ENCODE assay signal across 1 cellular context in genomic region chr17:4420692-4421131, GRCh38.
TF ChIP-seq lines count a peak whose summit lies in the region.

No MANE protein-coding gene starts in this region.

TF ChIP-seq in K562, 482 proteins besides CTCF, POLR2A, EP300 and RAD21 (continued from another document and continues in another):
- TF ChIP-seq, protein P1, sequence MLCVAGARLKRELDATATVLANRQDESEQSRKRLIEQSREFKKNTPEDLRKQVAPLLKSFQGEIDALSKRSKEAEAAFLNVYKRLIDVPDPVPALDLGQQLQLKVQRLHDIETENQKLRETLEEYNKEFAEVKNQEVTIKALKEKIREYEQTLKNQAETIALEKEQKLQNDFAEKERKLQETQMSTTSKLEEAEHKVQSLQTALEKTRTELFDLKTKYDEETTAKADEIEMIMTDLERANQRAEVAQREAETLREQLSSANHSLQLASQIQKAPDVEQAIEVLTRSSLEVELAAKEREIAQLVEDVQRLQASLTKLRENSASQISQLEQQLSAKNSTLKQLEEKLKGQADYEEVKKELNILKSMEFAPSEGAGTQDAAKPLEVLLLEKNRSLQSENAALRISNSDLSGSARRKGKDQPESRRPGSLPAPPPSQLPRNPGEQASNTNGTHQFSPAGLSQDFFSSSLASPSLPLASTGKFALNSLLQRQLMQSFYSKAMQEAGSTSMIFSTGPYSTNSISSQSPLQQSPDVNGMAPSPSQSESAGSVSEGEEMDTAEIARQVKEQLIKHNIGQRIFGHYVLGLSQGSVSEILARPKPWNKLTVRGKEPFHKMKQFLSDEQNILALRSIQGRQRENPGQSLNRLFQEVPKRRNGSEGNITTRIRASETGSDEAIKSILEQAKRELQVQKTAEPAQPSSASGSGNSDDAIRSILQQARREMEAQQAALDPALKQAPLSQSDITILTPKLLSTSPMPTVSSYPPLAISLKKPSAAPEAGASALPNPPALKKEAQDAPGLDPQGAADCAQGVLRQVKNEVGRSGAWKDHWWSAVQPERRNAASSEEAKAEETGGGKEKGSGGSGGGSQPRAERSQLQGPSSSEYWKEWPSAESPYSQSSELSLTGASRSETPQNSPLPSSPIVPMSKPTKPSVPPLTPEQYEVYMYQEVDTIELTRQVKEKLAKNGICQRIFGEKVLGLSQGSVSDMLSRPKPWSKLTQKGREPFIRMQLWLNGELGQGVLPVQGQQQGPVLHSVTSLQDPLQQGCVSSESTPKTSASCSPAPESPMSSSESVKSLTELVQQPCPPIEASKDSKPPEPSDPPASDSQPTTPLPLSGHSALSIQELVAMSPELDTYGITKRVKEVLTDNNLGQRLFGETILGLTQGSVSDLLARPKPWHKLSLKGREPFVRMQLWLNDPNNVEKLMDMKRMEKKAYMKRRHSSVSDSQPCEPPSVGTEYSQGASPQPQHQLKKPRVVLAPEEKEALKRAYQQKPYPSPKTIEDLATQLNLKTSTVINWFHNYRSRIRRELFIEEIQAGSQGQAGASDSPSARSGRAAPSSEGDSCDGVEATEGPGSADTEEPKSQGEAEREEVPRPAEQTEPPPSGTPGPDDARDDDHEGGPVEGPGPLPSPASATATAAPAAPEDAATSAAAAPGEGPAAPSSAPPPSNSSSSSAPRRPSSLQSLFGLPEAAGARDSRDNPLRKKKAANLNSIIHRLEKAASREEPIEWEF (CRISPR knock-in tag; IDR thresholded peaks at IDR 0.05) = no peak
- no peak for TF ChIP-seq FOXK1 (CRISPR knock-in tag; IDR thresholded peaks at IDR 0.05; ENCODE audit: borderline replicate concordance)
- no peak for TF ChIP-seq TRIM28 (IDR thresholded peaks at IDR 0.05)
- TF ChIP-seq SMARCE1 (IDR thresholded peaks at IDR 0.05) = no peak
- TF ChIP-seq, protein P2, sequence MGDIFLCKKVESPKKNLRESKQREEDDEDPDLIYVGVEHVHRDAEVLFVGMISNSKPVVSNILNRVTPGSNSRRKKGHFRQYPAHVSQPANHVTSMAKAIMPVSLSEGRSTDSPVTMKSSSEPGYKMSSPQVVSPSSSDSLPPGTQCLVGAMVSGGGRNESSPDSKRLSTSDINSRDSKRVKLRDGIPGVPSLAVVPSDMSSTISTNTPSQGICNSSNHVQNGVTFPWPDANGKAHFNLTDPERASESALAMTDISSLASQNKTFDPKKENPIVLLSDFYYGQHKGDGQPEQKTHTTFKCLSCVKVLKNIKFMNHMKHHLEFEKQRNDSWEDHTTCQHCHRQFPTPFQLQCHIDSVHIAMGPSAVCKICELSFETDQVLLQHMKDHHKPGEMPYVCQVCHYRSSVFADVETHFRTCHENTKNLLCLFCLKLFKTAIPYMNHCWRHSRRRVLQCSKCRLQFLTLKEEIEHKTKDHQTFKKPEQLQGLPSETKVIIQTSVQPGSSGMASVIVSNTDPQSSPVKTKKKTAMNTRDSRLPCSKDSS (IDR thresholded peaks at IDR 0.05; ENCODE audit: low read depth, partially characterized antibody) = no peak
- TF ChIP-seq, protein P3, sequence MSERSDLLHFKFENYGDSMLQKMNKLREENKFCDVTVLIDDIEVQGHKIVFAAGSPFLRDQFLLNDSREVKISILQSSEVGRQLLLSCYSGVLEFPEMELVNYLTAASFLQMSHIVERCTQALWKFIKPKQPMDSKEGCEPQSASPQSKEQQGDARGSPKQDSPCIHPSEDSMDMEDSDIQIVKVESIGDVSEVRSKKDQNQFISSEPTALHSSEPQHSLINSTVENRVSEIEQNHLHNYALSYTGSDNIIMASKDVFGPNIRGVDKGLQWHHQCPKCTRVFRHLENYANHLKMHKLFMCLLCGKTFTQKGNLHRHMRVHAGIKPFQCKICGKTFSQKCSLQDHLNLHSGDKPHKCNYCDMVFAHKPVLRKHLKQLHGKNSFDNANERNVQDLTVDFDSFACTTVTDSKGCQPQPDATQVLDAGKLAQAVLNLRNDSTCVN (CRISPR knock-in tag; IDR thresholded peaks at IDR 0.05) = no peak
- TF ChIP-seq MYNN (IDR thresholded peaks at IDR 0.05) = no peak
- TF ChIP-seq MYNN (CRISPR knock-in tag; IDR thresholded peaks at IDR 0.05) = no peak
- no peak for TF ChIP-seq BRF1 (IDR thresholded peaks at IDR 0.05; ENCODE audit: borderline replicate concordance, extremely low read depth, insufficient read length)
- TF ChIP-seq HDGF (IDR thresholded peaks at IDR 0.05) = no peak
- TF ChIP-seq, protein P4, sequence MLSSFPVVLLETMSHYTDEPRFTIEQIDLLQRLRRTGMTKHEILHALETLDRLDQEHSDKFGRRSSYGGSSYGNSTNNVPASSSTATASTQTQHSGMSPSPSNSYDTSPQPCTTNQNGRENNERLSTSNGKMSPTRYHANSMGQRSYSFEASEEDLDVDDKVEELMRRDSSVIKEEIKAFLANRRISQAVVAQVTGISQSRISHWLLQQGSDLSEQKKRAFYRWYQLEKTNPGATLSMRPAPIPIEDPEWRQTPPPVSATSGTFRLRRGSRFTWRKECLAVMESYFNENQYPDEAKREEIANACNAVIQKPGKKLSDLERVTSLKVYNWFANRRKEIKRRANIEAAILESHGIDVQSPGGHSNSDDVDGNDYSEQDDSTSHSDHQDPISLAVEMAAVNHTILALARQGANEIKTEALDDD (IDR thresholded peaks at IDR 0.05) = peak; percentile 81
- no peak for TF ChIP-seq GATAD2B (IDR thresholded peaks at IDR 0.05; ENCODE audit: borderline replicate concordance)
- no peak for TF ChIP-seq WHSC1 (IDR thresholded peaks at IDR 0.05; ENCODE audit: low read length)
- TF ChIP-seq, protein P5, sequence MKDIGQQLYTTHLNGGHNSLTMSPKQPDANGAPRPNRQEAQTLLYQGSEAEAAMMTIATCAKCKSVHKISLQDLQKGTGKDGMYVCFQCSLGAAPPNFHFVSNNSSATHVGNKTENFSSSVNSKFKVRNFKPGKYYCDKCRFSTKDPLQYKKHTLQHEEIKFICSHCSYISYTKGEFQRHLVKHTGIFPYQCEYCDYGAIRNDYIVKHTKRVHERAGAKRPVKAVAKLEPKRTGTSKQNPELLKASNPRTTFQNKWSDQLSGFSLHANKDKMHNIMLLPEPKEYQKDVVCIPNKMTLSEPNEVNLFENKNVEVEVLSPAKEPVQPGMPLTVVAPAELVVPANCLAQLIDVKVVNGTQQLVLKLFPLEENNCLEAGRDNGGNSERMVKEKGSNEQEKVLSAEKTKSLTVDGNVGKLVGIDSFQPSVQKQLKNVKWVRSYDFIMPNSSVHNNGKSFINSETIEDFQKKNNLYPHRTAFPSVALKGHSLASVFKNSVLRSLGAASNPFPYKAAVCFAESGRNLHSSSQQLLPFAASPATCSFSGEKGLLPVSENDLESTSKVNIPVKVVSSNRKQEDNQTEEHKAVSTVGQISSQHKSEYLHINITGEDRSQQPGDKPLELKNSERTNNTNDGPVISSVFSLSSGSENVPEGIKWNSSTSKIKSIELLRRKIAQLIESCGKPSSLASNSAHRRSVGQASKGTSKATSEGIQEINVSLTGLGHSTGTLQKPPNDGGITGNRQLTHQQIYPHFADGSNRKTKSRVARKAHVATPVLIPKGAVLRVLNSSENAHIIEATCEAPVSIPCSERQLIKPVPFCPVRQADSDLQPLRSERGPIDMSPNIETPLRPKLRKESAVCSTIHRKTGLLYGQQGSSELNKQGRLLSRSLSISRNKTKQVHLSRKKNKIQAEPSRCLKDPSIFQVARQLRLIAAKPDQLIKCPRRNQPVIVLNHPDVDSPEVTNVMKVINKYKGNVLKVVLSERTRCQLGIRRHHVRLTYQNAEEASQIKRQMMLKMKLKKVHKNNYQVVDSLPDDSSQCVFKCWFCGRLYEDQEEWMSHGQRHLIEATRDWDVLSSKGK (CRISPR knock-in tag; IDR thresholded peaks at IDR 0.05) = no peak
- TF ChIP-seq BRCA1 (IDR thresholded peaks at IDR 0.05) = no peak
- TF ChIP-seq BRCA1 (CRISPR knock-in tag; IDR thresholded peaks at IDR 0.05) = no peak
- no peak for TF ChIP-seq ZBTB1 (CRISPR knock-in tag; IDR thresholded peaks at IDR 0.05; ENCODE audit: borderline replicate concordance, low read depth)
- TF ChIP-seq ZNF75A (CRISPR knock-in tag; IDR thresholded peaks at IDR 0.05) = no peak
- TF ChIP-seq, protein P6, sequence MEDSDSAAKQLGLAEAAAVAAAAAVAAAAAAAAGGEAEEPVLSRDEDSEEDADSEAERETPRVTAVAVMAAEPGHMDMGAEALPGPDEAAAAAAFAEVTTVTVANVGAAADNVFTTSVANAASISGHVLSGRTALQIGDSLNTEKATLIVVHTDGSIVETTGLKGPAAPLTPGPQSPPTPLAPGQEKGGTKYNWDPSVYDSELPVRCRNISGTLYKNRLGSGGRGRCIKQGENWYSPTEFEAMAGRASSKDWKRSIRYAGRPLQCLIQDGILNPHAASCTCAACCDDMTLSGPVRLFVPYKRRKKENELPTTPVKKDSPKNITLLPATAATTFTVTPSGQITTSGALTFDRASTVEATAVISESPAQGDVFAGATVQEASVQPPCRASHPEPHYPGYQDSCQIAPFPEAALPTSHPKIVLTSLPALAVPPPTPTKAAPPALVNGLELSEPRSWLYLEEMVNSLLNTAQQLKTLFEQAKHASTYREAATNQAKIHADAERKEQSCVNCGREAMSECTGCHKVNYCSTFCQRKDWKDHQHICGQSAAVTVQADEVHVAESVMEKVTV (CRISPR knock-in tag; IDR thresholded peaks at IDR 0.05) = peak; percentile 39; the same call in 1 of the 2 replicates
- TF ChIP-seq, protein P7, sequence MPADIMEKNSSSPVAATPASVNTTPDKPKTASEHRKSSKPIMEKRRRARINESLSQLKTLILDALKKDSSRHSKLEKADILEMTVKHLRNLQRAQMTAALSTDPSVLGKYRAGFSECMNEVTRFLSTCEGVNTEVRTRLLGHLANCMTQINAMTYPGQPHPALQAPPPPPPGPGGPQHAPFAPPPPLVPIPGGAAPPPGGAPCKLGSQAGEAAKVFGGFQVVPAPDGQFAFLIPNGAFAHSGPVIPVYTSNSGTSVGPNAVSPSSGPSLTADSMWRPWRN (IDR thresholded peaks at IDR 0.05; ENCODE audit: low read depth) = no peak
- no peak for TF ChIP-seq ZFP36 (IDR thresholded peaks at IDR 0.05; ENCODE audit: low read depth, low read length, partially characterized antibody)
- no peak for TF ChIP-seq RBM34 (IDR thresholded peaks at IDR 0.05; ENCODE audit: borderline replicate concordance, insufficient read depth, low read length)
- TF ChIP-seq ZNF121 (CRISPR knock-in tag; conservative IDR thresholded peaks at IDR 0.05) = no peak
- TF ChIP-seq NR2C1 (IDR thresholded peaks at IDR 0.05) = peak; percentile 81
- peak; percentile 78 for TF ChIP-seq NR2C1 (tag; IDR thresholded peaks at IDR 0.05)
- TF ChIP-seq SMC3 (conservative IDR thresholded peaks at IDR 0.05; ENCODE audit: insufficient read depth, low read depth, low read length) = peak; percentile 58; the same call in 1 of the 2 replicates
- no peak for TF ChIP-seq ZNF764 (CRISPR knock-in tag; IDR thresholded peaks at IDR 0.05; ENCODE audit: low read depth)
- TF ChIP-seq MLX (CRISPR knock-in tag; conservative IDR thresholded peaks at IDR 0.05) = no peak
- no peak for TF ChIP-seq HMG20B (CRISPR knock-in tag; IDR thresholded peaks at IDR 0.05)
- TF ChIP-seq ILK (tag; IDR thresholded peaks at IDR 0.05; ENCODE audit: borderline replicate concordance, low read depth) = no peak
- TF ChIP-seq RFX1 (IDR thresholded peaks at IDR 0.05) = no peak
- TF ChIP-seq NR2C2 (CRISPR knock-in tag; IDR thresholded peaks at IDR 0.05) = peak; percentile 71; the same call in 1 of the 2 replicates
- peak; percentile 85 for TF ChIP-seq NR2C2 (tag; IDR thresholded peaks at IDR 0.05)
- no peak for TF ChIP-seq CEBPB (tag; IDR thresholded peaks at IDR 0.05)
- TF ChIP-seq TCF7 (IDR thresholded peaks at IDR 0.05; ENCODE audit: borderline replicate concordance) = no peak
- TF ChIP-seq ATF7 (IDR thresholded peaks at IDR 0.05) = no peak
- no peak for TF ChIP-seq ZNF589 (CRISPR knock-in tag; IDR thresholded peaks at IDR 0.05; ENCODE audit: low read depth)
- no peak for TF ChIP-seq SUPT5H (IDR thresholded peaks at IDR 0.05)
- TF ChIP-seq KLF16 (IDR thresholded peaks at IDR 0.05) = 0 out of 2 replicates have a peak, but pooled peaks have one; percentile 9
- no peak for TF ChIP-seq PRPF4 (IDR thresholded peaks at IDR 0.05; ENCODE audit: insufficient read depth, low read depth, low read length, poor library complexity, severe bottlenecking)
- TF ChIP-seq GTF2E2 (tag; IDR thresholded peaks at IDR 0.05) = no peak
- 0 out of 2 replicates have a peak, but pooled peaks have one; percentile 28 for TF ChIP-seq CREM (IDR thresholded peaks at IDR 0.05; ENCODE audit: low read depth)
- TF ChIP-seq DLX4 (CRISPR knock-in tag; IDR thresholded peaks at IDR 0.05) = no peak
- no peak for TF ChIP-seq ELF1 (tag; IDR thresholded peaks at IDR 0.05)
- no peak for TF ChIP-seq ESRRB (CRISPR knock-in tag; IDR thresholded peaks at IDR 0.05; ENCODE audit: borderline replicate concordance)
- no peak for TF ChIP-seq DNMT1 (IDR thresholded peaks at IDR 0.05)
- TF ChIP-seq, protein P8, sequence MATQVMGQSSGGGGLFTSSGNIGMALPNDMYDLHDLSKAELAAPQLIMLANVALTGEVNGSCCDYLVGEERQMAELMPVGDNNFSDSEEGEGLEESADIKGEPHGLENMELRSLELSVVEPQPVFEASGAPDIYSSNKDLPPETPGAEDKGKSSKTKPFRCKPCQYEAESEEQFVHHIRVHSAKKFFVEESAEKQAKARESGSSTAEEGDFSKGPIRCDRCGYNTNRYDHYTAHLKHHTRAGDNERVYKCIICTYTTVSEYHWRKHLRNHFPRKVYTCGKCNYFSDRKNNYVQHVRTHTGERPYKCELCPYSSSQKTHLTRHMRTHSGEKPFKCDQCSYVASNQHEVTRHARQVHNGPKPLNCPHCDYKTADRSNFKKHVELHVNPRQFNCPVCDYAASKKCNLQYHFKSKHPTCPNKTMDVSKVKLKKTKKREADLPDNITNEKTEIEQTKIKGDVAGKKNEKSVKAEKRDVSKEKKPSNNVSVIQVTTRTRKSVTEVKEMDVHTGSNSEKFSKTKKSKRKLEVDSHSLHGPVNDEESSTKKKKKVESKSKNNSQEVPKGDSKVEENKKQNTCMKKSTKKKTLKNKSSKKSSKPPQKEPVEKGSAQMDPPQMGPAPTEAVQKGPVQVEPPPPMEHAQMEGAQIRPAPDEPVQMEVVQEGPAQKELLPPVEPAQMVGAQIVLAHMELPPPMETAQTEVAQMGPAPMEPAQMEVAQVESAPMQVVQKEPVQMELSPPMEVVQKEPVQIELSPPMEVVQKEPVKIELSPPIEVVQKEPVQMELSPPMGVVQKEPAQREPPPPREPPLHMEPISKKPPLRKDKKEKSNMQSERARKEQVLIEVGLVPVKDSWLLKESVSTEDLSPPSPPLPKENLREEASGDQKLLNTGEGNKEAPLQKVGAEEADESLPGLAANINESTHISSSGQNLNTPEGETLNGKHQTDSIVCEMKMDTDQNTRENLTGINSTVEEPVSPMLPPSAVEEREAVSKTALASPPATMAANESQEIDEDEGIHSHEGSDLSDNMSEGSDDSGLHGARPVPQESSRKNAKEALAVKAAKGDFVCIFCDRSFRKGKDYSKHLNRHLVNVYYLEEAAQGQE (CRISPR knock-in tag; IDR thresholded peaks at IDR 0.05; ENCODE audit: low read depth) = no peak
